Comparison of ENCODE assay signal across 8 cellular contexts in the genomic region with DNA sequence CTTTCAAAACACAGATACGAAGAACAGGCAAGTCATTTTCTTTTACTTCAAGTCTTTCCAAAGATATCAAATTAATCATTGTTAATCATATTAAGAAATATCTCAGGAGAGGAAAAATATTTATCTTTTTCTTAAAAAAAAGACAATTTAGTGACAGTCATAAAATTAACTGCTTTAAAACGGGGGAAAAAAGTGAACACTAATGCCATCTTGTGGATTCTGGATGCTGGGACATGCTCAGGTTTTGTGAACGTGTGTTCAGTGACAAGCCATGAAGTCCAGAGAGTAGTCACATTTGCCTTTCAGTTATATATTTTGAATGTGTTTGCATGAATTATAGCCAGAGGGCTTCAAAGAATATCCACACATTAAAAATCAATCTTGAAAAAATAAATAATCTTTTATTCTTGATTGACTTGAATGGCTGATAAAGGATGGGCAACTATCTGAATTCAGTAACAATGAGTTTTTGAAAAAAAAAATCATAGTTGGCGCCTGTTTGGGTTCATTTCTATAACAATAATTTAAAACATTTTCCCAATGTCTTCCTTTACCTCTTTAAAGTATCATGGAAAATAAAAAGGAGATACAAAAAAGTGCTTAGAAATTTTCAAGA.
DNase-seq lines count a peak whose midpoint lies in the region; ATAC-seq, FAIRE-seq and TF ChIP-seq lines count a peak whose summit lies in the region.

No MANE protein-coding gene starts in this region.

- TF ChIP-seq CTCF in left ventricle myocardium inferior (IDR thresholded peaks at IDR 0.05; ENCODE audit: borderline replicate concordance) (peak; percentile 72), brain microvascular endothelial cell (IDR thresholded peaks at IDR 0.05; ENCODE audit: low read depth, low read length, missing control alignments) (peak; percentile 79), lung (IDR thresholded peaks at IDR 0.05; ENCODE audit: control extremely low read depth, extremely low read depth) (peak; percentile 35)

- peaks cover 6% of the 10 kb centered on the region for H3K9me3 Mint-ChIP-seq in activated T-cell treated with anti-CD3 and anti-CD28 coated beads, Interleukin-2, amount 50 U/mL, for 4 hours

- H3K27me3 ChIP-seq in left ventricle myocardium inferior (ENCODE audit: low read depth), result no peaks in the 10 kb centered on the region
- no peaks in the 10 kb centered on the region for H3K27me3 ChIP-seq in brain microvascular endothelial cell (replicated peaks)
- H3K27me3 ChIP-seq in lung (ENCODE audit: control insufficient read depth, insufficient read depth), result no peaks in the 10 kb centered on the region

- H3K27ac ChIP-seq in left ventricle myocardium inferior (replicated peaks), result no peak overlapping the region
- H3K27ac ChIP-seq in brain microvascular endothelial cell, result peak overlapping the region; percentile 92
- no peak overlapping the region for H3K27ac ChIP-seq in lung (ENCODE audit: low read depth in 1 of 2, low read length in 1 of 2)

- TF ChIP-seq POLR2A in H54 (IDR thresholded peaks at IDR 0.05; ENCODE audit: low read depth, low read length), result no peak

- no peaks in the 10 kb centered on the region for H3K27me3 Mint-ChIP-seq in activated T-cell treated with anti-CD3 and anti-CD28 coated beads, Interleukin-2, amount 50 U/mL, for 4 hours (ENCODE audit: low read depth)

- no peak for ATAC-seq in left cardiac atrium
- no peak for ATAC-seq in lung (ENCODE audit: insufficient read depth, low FRiP score)
- ATAC-seq in activated T-cell treated with anti-CD3 and anti-CD28 coated beads, Interleukin-2, amount 50 U/mL, for 4 hours, result no peak

- FAIRE-seq in H54 (lab: Jason Lieb, UNC), result peak; percentile 57

- peaks cover 10% of the 10 kb centered on the region for H3K4me1 Mint-ChIP-seq in activated T-cell treated with anti-CD3 and anti-CD28 coated beads, Interleukin-2, amount 50 U/mL, for 4 hours (ENCODE audit: low read depth)

- no peak overlapping the region for H3K4me3 ChIP-seq in left ventricle myocardium inferior
- no peak overlapping the region for H3K4me3 ChIP-seq in brain microvascular endothelial cell (ENCODE audit: low read depth, low read length)
- no peak overlapping the region for H3K4me3 ChIP-seq in lung

- 46 to 48% methylated on average over 4 of the region's 4 CpGs for WGBS in lung, 2 donors

- H3K36me3 Mint-ChIP-seq in activated T-cell treated with anti-CD3 and anti-CD28 coated beads, Interleukin-2, amount 50 U/mL, for 4 hours (ENCODE audit: insufficient read depth), result no peaks in the 10 kb centered on the region

- H3K9me3 ChIP-seq in left ventricle myocardium inferior (replicated peaks) (peaks cover 24% of the 10 kb centered on the region), lung (ENCODE audit: control insufficient read depth in 2 of 2, insufficient read depth in 1 of 2, low read length in 1 of 2) (peaks cover 0 to 4% of the 10 kb centered on the region in 2 donors)

- no peak overlapping the region for H3K4me3 Mint-ChIP-seq in activated T-cell treated with anti-CD3 and anti-CD28 coated beads, Interleukin-2, amount 50 U/mL, for 4 hours

- no peaks in the 10 kb centered on the region for H3K36me3 ChIP-seq in left ventricle myocardium inferior
- H3K36me3 ChIP-seq in brain microvascular endothelial cell (replicated peaks), result no peaks in the 10 kb centered on the region
- H3K36me3 ChIP-seq in lung (ENCODE audit: control insufficient read depth in 2 of 2, insufficient read depth in 2 of 2, low read length in 2 of 2), result no peaks in the 10 kb centered on the region

- in situ Hi-C loops in brain microvascular endothelial cell (cut with HindIII; ENCODE audit: low pct_ligation_motif_present, low sequenced_read_pairs), result no loop called here

- intact Hi-C loops in left ventricle myocardium inferior (cut with micrococcal nuclease), result no loop called here
- intact Hi-C loops in left cardiac atrium (cut with DNase I), result loop anchor here in 1 of 2 donors (1.0 kb wide), 1 partner anchor 203 kb away; no protein-coding TSS in a partner anchor

- DNase-seq in left ventricle myocardium inferior (no peak), left cardiac atrium (no peak), H54 (ENCODE audit: insufficient read length, low spot score) (no peak), NCI-H146 treated with DMSO at 0.1 percent for 48 hours (lab: John Stamatoyannopoulos, UW; ENCODE audit: unreplicated experiment) (peak; percentile 63), brain microvascular endothelial cell (peak; percentile 65), lung (ENCODE audit: low spot score) (no peak), HPDE6-E6E7 (ENCODE audit: extremely low spot score) (no peak)
- DNase-seq in activated T-cell treated with anti-CD3 and anti-CD28 coated beads, Interleukin-2, amount 50 U/mL, for 4 hours, result no peak

- peaks cover 17% of the 10 kb centered on the region for H3K4me1 ChIP-seq in left ventricle myocardium inferior
- peaks cover 1 to 2% of the 10 kb centered on the region in 2 donors for H3K4me1 ChIP-seq in lung (ENCODE audit: control insufficient read depth in 2 of 2, insufficient read depth in 2 of 2, low read length in 2 of 2)

Comparison
In these comparisons a context has a peak if more than half of its experiments do, and no peak if none do; other contexts are left out.
1. DNase-seq: peak in NCI-H146 treated with DMSO at 0.1 percent for 48 hours (single experiment) and brain microvascular endothelial cell (single experiment); none in left ventricle myocardium inferior (single experiment), left cardiac atrium (single experiment), H54 (single experiment), lung (single experiment), activated T-cell treated with anti-CD3 and anti-CD28 coated beads, Interleukin-2, amount 50 U/mL, for 4 hours (single experiment) and HPDE6-E6E7 (single experiment).
2. Peak in every context shown above with its lines, with median percentiles within 50 percentile points of each other: CTCF ChIP-seq.